14 cellular contexts compared by ENCODE assay signal in genomic region chr17:42110301-42111264, GRCh38. TPM values are rescaled to one million over a fixed set of nuclear protein-coding genes. Genes with fewer than 3 reads are reported as not detected.
DNase-seq lines count a peak whose midpoint lies in the region; ATAC-seq, FAIRE-seq and TF ChIP-seq lines count a peak whose summit lies in the region.
"Had no signal": no experiment of that assay in that cellular context is flagged by ENCODE, and none has a peak within 500 bp of the region (broad histone marks: within the 10 kb centered on the region; RNA-seq: fewer than 3 reads in every experiment).

No MANE protein-coding gene starts in this region.

- H3K4me2 ChIP-seq in BLaER1 treated with 17β-estradiol and CSF1 and Interleukin-3, amounts not matched to agents 10 nM and 100 nM = peak overlapping the region in 9 of 11 experiments; percentile 82 to 95 (median 93); a peak in 13 of 22 replicates

- no peak for ATAC-seq in naive thymus-derived CD8-positive, alpha-beta T cell
- ATAC-seq in GM21619 (IDR thresholded peaks at IDR 0.05; ENCODE audit: unreplicated experiment) (no peak), GM18502 (IDR thresholded peaks at IDR 0.05; ENCODE audit: poor library complexity, unreplicated experiment) (no peak)
- ATAC-seq: gastrocnemius medialis, HCT116 had no signal

- H3K27me3 ChIP-seq in BLaER1 treated with 17β-estradiol and CSF1 and Interleukin-3, amounts not matched to agents 10 nM and 100 nM = no peaks in the 10 kb centered on the region
- H3K27me3 ChIP-seq in adrenal gland = no peaks in the 10 kb centered on the region
- H3K27me3 ChIP-seq: gastrocnemius medialis had no signal

- 83 to 90% (median 86%) methylated on average over 13 to 18 of the region's 18 CpGs for WGBS in adrenal gland, 4 donors

- POLR2A ChIA-PET in naive thymus-derived CD8-positive, alpha-beta T cell (lab: Charles Lee) = interaction anchor here (0.5 to 8.1 kb wide), 10 partner anchors 10 to 724 kb away, joined by 3 to 83 read pairs (median 4); partner anchors contain the start of genes CNP, DNAJC7, HSPB9 and KAT2A

- intact Hi-C loops in adrenal gland (cut with DNase I) = loop anchor here (5.0 kb wide), 2 partner anchors 83 to 148 kb away; no protein-coding TSS in a partner anchor

- H3K27me3 Mint-ChIP-seq in IgD-negative memory B cell = no peaks in the 10 kb centered on the region
- no peaks in the 10 kb centered on the region for H3K27me3 Mint-ChIP-seq in activated naive CD8-positive, alpha-beta T cell
- H3K27me3 Mint-ChIP-seq in naive thymus-derived CD8-positive, alpha-beta T cell = no peaks in the 10 kb centered on the region

- peak overlapping the region in 1 of 3 donors; percentile 43 for H3K27ac Mint-ChIP-seq in IgD-negative memory B cell
- peak overlapping the region; percentile 86 for H3K27ac Mint-ChIP-seq in activated naive CD8-positive, alpha-beta T cell
- H3K27ac Mint-ChIP-seq in naive thymus-derived CD8-positive, alpha-beta T cell = peak overlapping the region; percentile 45 to 100 (median 88)

- H3K9me3 Mint-ChIP-seq in IgD-negative memory B cell = no peaks in the 10 kb centered on the region
- no peaks in the 10 kb centered on the region for H3K9me3 Mint-ChIP-seq in activated naive CD8-positive, alpha-beta T cell (ENCODE audit: low read depth)
- no peaks in the 10 kb centered on the region for H3K9me3 Mint-ChIP-seq in naive thymus-derived CD8-positive, alpha-beta T cell

- no peak for DNase-seq in naive thymus-derived CD8-positive, alpha-beta T cell
- DNase-seq in urothelium cell line (ENCODE audit: low spot score) = no peak
- DNase-seq in adrenal gland = no peak
- DNase-seq: gastrocnemius medialis; NCI-H1105 treated with DMSO at 0.1 percent for 48 hours; NCI-H2227 treated with DMSO at 0.1 percent for 48 hours; stimulated activated CD4-positive, alpha-beta T cell treated with anti-CD3 and anti-CD28 coated beads, Interleukin-4, amount 100 ng/mL, for 1 hour had no signal

- TF ChIP-seq CTCF in adrenal gland (IDR thresholded peaks at IDR 0.05) = no peak

- H3K36me3 ChIP-seq in BLaER1 treated with 17β-estradiol and CSF1 and Interleukin-3, amounts not matched to agents 10 nM and 100 nM = peaks cover 10 to 28% (median 18%) of the 10 kb centered on the region in 11 experiments; a peak in 18 of 22 replicates
- H3K36me3 ChIP-seq in adrenal gland (replicated peaks in 1 of 2) = peaks cover 0 to 22% of the 10 kb centered on the region in 2 donors

- FAIRE-seq in urothelium cell line (lab: Jason Lieb, UNC) = no peak
- FAIRE-seq: endothelial cell of umbilical vein had no signal

- no peak overlapping the region for H3K9ac ChIP-seq in BLaER1 treated with 17β-estradiol and CSF1 and Interleukin-3, amounts not matched to agents 10 nM and 100 nM

- TF ChIP-seq POLR2A in adrenal gland (IDR thresholded peaks at IDR 0.05) = no peak

- peaks cover 17 to 32% (median 21%) of the 10 kb centered on the region in 3 donors for H3K4me1 Mint-ChIP-seq in IgD-negative memory B cell
- H3K4me1 Mint-ChIP-seq in activated naive CD8-positive, alpha-beta T cell (ENCODE audit: low read depth) = peaks cover 35% of the 10 kb centered on the region
- H3K4me1 Mint-ChIP-seq in naive thymus-derived CD8-positive, alpha-beta T cell = peaks cover 19 to 64% (median 53%) of the 10 kb centered on the region in 4 donors

- peaks cover 9% of the 10 kb centered on the region for H3K36me3 Mint-ChIP-seq in IgD-negative memory B cell
- H3K36me3 Mint-ChIP-seq in activated naive CD8-positive, alpha-beta T cell = peaks cover 2% of the 10 kb centered on the region
- H3K36me3 Mint-ChIP-seq in naive thymus-derived CD8-positive, alpha-beta T cell = peaks cover 0 to 33% (median 15%) of the 10 kb centered on the region in 3 donors

- no peak overlapping the region for H3K4me3 ChIP-seq in BLaER1 treated with 17β-estradiol and CSF1 and Interleukin-3, amounts not matched to agents 10 nM and 100 nM
- H3K4me3 ChIP-seq in adrenal gland = no peak overlapping the region

- H4K20me1 ChIP-seq in BLaER1 treated with 17β-estradiol and CSF1 and Interleukin-3, amounts not matched to agents 10 nM and 100 nM = no peaks in the 10 kb centered on the region; a peak in 1 of 22 replicates

- no peak overlapping the region for H3K27ac ChIP-seq in BLaER1 treated with 17β-estradiol and CSF1 and Interleukin-3, amounts not matched to agents 10 nM and 100 nM
- no peak overlapping the region for H3K27ac ChIP-seq in adrenal gland

- peak overlapping the region in 3 of 4 donors; percentile 10 to 86 (median 77) for H3K4me3 Mint-ChIP-seq in IgD-negative memory B cell
- peak overlapping the region; percentile 63 for H3K4me3 Mint-ChIP-seq in activated naive CD8-positive, alpha-beta T cell
- peak overlapping the region; percentile 39 to 98 (median 68) for H3K4me3 Mint-ChIP-seq in naive thymus-derived CD8-positive, alpha-beta T cell

- H3K4me1 ChIP-seq in BLaER1 treated with 17β-estradiol and CSF1 and Interleukin-3, amounts not matched to agents 10 nM and 100 nM = peaks cover 38 to 55% (median 44%) of the 10 kb centered on the region in 10 experiments
- H3K4me1 ChIP-seq in adrenal gland (replicated peaks in 1 of 2) = peaks cover 13 to 24% of the 10 kb centered on the region in 2 donors

- H3K9me3 ChIP-seq in BLaER1 treated with 17β-estradiol and CSF1 and Interleukin-3, amounts not matched to agents 10 nM and 100 nM (replicated peaks in 1 of 11) = no peaks in the 10 kb centered on the region
- no peaks in the 10 kb centered on the region for H3K9me3 ChIP-seq in adrenal gland (replicated peaks in 1 of 3)
- H3K9me3 ChIP-seq: gastrocnemius medialis had no signal

RNA-seq across cellular contexts. Expression of gene DHX58, which starts 1.9 kb away (rescaled TPM):
- polyA plus RNA-seq in IgD-negative memory B cell (13.3 TPM), adrenal gland (100 to 1,000 TPM in 1 of 3 donors, 10 to 100 TPM in 2; 16.3 to 117 (median 88.0) TPM)
- 10 to 100 TPM; 53.1 to 57.3 TPM for total RNA-seq in naive thymus-derived CD8-positive, alpha-beta T cell
- polyA plus RNA-seq in naive thymus-derived CD8-positive, alpha-beta T cell = 10 to 100 TPM in 2 of 3 donors, 1 to 10 TPM in 1; 7.3 to 21.7 (median 13.6) TPM
- 10 to 100 TPM; 17.9 to 40.8 (median 31.9) TPM for total RNA-seq in adrenal gland

RNA-seq across cellular contexts. Expression of gene KAT2A, which starts 10.6 kb away (rescaled TPM):
- 26.7 TPM for polyA plus RNA-seq in IgD-negative memory B cell
- 10 to 100 TPM; 65.3 to 73.3 TPM for total RNA-seq in naive thymus-derived CD8-positive, alpha-beta T cell
- 10 to 100 TPM in 1 of 3 donors, 1 to 10 TPM in 2; 5.1 to 11.8 (median 8.8) TPM for polyA plus RNA-seq in naive thymus-derived CD8-positive, alpha-beta T cell
- total RNA-seq in adrenal gland = 100 to 1,000 TPM in 1 of 8 donors, 10 to 100 TPM in 7; 16.0 to 136 (median 57.3) TPM
- polyA plus RNA-seq in adrenal gland = 100 to 1,000 TPM in 2 of 3 donors, 10 to 100 TPM in 1; 23.7 to 671 (median 386) TPM

RNA-seq across cellular contexts. Expression of gene HSPB9, which starts 12.0 kb away (rescaled TPM):
- polyA plus RNA-seq in IgD-negative memory B cell = 0.15 TPM
- not detected for total RNA-seq in naive thymus-derived CD8-positive, alpha-beta T cell
- polyA plus RNA-seq in naive thymus-derived CD8-positive, alpha-beta T cell = not detected
- total RNA-seq in adrenal gland = under 1 TPM in 4 of 8 donors, not detected in 4; 0.14 to 0.27 (median 0.17) TPM
- under 1 TPM in 2 of 3 donors, not detected in 1; 0.20 to 0.72 TPM for polyA plus RNA-seq in adrenal gland
- total RNA-seq: endothelial cell of umbilical vein, gastrocnemius medialis had no signal
- polyA plus RNA-seq: endothelial cell of umbilical vein had no signal

RNA-seq across cellular contexts. Expression of gene ZNF385C, which starts 12.3 kb away (rescaled TPM):
- polyA plus RNA-seq in IgD-negative memory B cell (0.09 TPM), adrenal gland (under 1 TPM; 0.11 to 0.16 (median 0.13) TPM)
- total RNA-seq in naive thymus-derived CD8-positive, alpha-beta T cell = under 1 TPM; 0.18 to 0.36 TPM
- under 1 TPM in 2 of 3 donors, not detected in 1; 0.09 to 0.10 TPM for polyA plus RNA-seq in naive thymus-derived CD8-positive, alpha-beta T cell
- total RNA-seq in adrenal gland = under 1 TPM in 2 of 8 donors, not detected in 6; 0.07 to 0.11 TPM
- total RNA-seq: endothelial cell of umbilical vein had no signal

RNA-seq across cellular contexts. Expression of gene RAB5C, which starts 44.2 kb away (rescaled TPM):
- polyA plus RNA-seq in IgD-negative memory B cell (86.8 TPM), adrenal gland (100 to 1,000 TPM in 2 of 3 donors, 10 to 100 TPM in 1; 55.8 to 206 (median 115) TPM)
- total RNA-seq in naive thymus-derived CD8-positive, alpha-beta T cell = 10 to 100 TPM; 63.6 to 73.5 TPM
- 10 to 100 TPM; 57.3 to 88.4 (median 60.6) TPM for polyA plus RNA-seq in naive thymus-derived CD8-positive, alpha-beta T cell
- total RNA-seq in adrenal gland = 100 to 1,000 TPM; 126 to 216 (median 163) TPM
